ENCODE assay signal across 1 cellular context in genomic region chr9:131738293-131738692, GRCh38.
TF ChIP-seq lines count a peak whose summit lies in the region.

No MANE protein-coding gene starts in this region.

TF ChIP-seq in H1, 55 proteins besides CTCF, POLR2A, EP300 and RAD21 (continued from another document):
- TF ChIP-seq USF2 (IDR thresholded peaks at IDR 0.05; ENCODE audit: low read length) (no peak), HDAC2 (IDR thresholded peaks at IDR 0.05; ENCODE audit: borderline replicate concordance in 1 of 2, low read depth in 2 of 2, low read length in 2 of 2) (no peak), TEAD4 (IDR thresholded peaks at IDR 0.05; ENCODE audit: low read depth, low read length) (no peak), CHD1 (IDR thresholded peaks at IDR 0.05; ENCODE audit: low read depth, low read length) (no peak), PHF8 (conservative IDR thresholded peaks at IDR 0.05; ENCODE audit: low read depth, low read length) (no peak), CTBP2 (IDR thresholded peaks at IDR 0.05; ENCODE audit: borderline replicate concordance, insufficient read depth, insufficient read length, low read length) (no peak), MAX (IDR thresholded peaks at IDR 0.05) (no peak)
